ENCODE assay signal across 12 cellular contexts in genomic region chr12:77337327-77337726, GRCh38.
"Had no signal": no experiment of that assay in that cellular context is flagged by ENCODE, and none has a peak within 500 bp of the region (broad histone marks: within the 10 kb centered on the region; RNA-seq: fewer than 3 reads in every experiment).

No MANE protein-coding gene starts in this region.

- H3K9me3 ChIP-seq: lower lobe of right lung, neutrophil had no signal

- H3K27me3 ChIP-seq: brain microvascular endothelial cell, hepatocyte, neutrophil had no signal

- H3K9me3 Mint-ChIP-seq: activated naive CD4-positive, alpha-beta T cell treated with anti-CD3 and anti-CD28 coated beads, Interleukin-2, amount 50 U/mL, for 72 hours; endodermal cell had no signal

- H3K4me1 ChIP-seq: lower lobe of right lung had no signal

- H3K79me2 ChIP-seq: hepatocyte had no signal

- DNase-seq: amygdala; brain microvascular endothelial cell; cerebellar nuclear complex; endodermal cell; kidney glomerular epithelial cell; lower lobe of right lung; naive thymus-derived CD4-positive, alpha-beta T cell; posterior cingulate gyrus; small intestine had no signal

- H3K36me3 Mint-ChIP-seq: activated naive CD4-positive, alpha-beta T cell treated with anti-CD3 and anti-CD28 coated beads, Interleukin-2, amount 50 U/mL, for 72 hours; naive thymus-derived CD4-positive, alpha-beta T cell had no signal

- H3K36me3 ChIP-seq: brain microvascular endothelial cell, lower lobe of right lung, neutrophil had no signal

- H3K4me3 ChIP-seq: hepatocyte, lower lobe of right lung had no signal

- H3K27ac ChIP-seq: brain microvascular endothelial cell, hepatocyte, lower lobe of right lung, neutrophil had no signal

- H3K4me1 Mint-ChIP-seq: endodermal cell; naive thymus-derived CD4-positive, alpha-beta T cell had no signal

- H2AFZ ChIP-seq: hepatocyte had no signal

- H3K27ac Mint-ChIP-seq: activated naive CD4-positive, alpha-beta T cell treated with anti-CD3 and anti-CD28 coated beads, Interleukin-2, amount 50 U/mL, for 72 hours; endodermal cell; naive thymus-derived CD4-positive, alpha-beta T cell had no signal

- H3K27me3 Mint-ChIP-seq: naive thymus-derived CD4-positive, alpha-beta T cell had no signal

- H3K4me2 ChIP-seq: hepatocyte had no signal

- H3K4me3 Mint-ChIP-seq: endodermal cell; naive thymus-derived CD4-positive, alpha-beta T cell had no signal
